In the genomic region with DNA sequence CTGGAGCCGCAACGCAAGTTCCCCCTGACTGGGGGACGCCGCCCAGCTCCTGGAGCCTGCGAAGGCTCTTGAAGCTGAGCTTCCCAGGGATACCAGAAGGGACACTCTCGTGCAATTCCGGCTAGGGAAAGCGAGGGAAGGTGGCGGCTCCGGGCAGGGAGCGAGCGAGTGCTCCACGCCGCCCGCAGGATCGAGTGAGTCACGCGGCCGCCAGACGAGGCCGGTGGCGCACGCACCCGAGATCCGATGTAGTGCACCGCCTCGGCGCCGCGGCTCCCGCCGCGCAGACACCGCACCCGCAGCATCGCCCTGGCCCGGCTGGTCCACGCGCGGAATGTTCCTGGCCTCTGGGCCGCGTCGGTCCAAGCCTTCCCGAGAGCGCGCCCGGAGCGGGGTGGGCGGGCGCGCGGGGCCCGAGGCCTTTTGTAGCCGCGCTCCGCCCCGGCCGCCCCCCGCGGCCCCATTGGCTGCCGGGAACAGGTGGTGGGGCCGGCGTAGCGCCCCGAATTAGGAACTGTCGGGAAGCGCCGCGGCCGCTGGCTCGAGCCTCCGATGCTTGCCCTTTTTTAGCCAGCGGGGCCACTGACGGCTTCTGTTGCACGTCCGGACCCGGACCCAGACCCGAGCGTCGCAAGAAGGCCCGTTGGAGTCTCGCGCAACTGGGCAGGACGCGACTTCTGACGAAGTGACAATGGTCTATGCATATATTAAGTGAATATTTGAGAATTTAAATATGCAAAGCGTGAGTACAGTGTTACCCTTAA, we compare ENCODE assay signal across 1 cellular context.
TF ChIP-seq lines count a peak whose summit lies in the region.

A gene with protein sequence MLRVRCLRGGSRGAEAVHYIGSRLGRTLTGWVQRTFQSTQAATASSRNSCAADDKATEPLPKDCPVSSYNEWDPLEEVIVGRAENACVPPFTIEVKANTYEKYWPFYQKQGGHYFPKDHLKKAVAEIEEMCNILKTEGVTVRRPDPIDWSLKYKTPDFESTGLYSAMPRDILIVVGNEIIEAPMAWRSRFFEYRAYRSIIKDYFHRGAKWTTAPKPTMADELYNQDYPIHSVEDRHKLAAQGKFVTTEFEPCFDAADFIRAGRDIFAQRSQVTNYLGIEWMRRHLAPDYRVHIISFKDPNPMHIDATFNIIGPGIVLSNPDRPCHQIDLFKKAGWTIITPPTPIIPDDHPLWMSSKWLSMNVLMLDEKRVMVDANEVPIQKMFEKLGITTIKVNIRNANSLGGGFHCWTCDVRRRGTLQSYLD (minus strand): TSS at position 396 of the 764 bp plus-strand sequence. CDS start 91 bp downstream, at position 305.

TF ChIP-seq in WTC11, 78 proteins besides CTCF, POLR2A, EP300 and RAD21 (continued from another document):
- TF ChIP-seq, protein P1, sequence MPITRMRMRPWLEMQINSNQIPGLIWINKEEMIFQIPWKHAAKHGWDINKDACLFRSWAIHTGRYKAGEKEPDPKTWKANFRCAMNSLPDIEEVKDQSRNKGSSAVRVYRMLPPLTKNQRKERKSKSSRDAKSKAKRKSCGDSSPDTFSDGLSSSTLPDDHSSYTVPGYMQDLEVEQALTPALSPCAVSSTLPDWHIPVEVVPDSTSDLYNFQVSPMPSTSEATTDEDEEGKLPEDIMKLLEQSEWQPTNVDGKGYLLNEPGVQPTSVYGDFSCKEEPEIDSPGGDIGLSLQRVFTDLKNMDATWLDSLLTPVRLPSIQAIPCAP (CRISPR knock-in tag; IDR thresholded peaks at IDR 0.05): peak; percentile 81; the same call in 1 of the 2 replicates
- TF ChIP-seq FOXP1 (CRISPR knock-in tag; IDR thresholded peaks at IDR 0.05; ENCODE audit: borderline replicate concordance) (peak; percentile 89), TEAD1 (CRISPR knock-in tag; IDR thresholded peaks at IDR 0.05) (peak; percentile 39; the same call in 1 of the 2 replicates), TEAD4 (CRISPR knock-in tag; IDR thresholded peaks at IDR 0.05) (no peak; the same call in 1 of the 2 replicates), JAZF1 (CRISPR knock-in tag; IDR thresholded peaks at IDR 0.05) (no peak), NR1H2 (CRISPR knock-in tag; IDR thresholded peaks at IDR 0.05) (0 out of 2 replicates have a peak, but pooled peaks have one; percentile 22), RELA (CRISPR knock-in tag; IDR thresholded peaks at IDR 0.05; ENCODE audit: borderline replicate concordance) (0 out of 2 replicates have a peak, but pooled peaks have one; percentile 31), SP1 (CRISPR knock-in tag; conservative IDR thresholded peaks at IDR 0.05) (peak; percentile 55), NFYB (CRISPR knock-in tag; conservative IDR thresholded peaks at IDR 0.05; ENCODE audit: low read depth) (peak; percentile 73), ZNF416 (CRISPR knock-in tag; IDR thresholded peaks at IDR 0.05) (0 out of 2 replicates have a peak, but pooled peaks have one; percentile 43)
- TF ChIP-seq, protein P2, sequence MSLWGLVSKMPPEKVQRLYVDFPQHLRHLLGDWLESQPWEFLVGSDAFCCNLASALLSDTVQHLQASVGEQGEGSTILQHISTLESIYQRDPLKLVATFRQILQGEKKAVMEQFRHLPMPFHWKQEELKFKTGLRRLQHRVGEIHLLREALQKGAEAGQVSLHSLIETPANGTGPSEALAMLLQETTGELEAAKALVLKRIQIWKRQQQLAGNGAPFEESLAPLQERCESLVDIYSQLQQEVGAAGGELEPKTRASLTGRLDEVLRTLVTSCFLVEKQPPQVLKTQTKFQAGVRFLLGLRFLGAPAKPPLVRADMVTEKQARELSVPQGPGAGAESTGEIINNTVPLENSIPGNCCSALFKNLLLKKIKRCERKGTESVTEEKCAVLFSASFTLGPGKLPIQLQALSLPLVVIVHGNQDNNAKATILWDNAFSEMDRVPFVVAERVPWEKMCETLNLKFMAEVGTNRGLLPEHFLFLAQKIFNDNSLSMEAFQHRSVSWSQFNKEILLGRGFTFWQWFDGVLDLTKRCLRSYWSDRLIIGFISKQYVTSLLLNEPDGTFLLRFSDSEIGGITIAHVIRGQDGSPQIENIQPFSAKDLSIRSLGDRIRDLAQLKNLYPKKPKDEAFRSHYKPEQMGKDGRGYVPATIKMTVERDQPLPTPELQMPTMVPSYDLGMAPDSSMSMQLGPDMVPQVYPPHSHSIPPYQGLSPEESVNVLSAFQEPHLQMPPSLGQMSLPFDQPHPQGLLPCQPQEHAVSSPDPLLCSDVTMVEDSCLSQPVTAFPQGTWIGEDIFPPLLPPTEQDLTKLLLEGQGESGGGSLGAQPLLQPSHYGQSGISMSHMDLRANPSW (CRISPR knock-in tag; conservative IDR thresholded peaks at IDR 0.05; ENCODE audit: low read depth): no peak; the same call in 1 of the 2 replicates
- TF ChIP-seq, protein P3, sequence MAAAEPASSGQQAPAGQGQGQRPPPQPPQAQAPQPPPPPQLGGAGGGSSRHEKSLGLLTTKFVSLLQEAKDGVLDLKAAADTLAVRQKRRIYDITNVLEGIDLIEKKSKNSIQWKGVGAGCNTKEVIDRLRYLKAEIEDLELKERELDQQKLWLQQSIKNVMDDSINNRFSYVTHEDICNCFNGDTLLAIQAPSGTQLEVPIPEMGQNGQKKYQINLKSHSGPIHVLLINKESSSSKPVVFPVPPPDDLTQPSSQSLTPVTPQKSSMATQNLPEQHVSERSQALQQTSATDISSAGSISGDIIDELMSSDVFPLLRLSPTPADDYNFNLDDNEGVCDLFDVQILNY (CRISPR knock-in tag; IDR thresholded peaks at IDR 0.05): peak; percentile 71
- TF ChIP-seq, protein P4, sequence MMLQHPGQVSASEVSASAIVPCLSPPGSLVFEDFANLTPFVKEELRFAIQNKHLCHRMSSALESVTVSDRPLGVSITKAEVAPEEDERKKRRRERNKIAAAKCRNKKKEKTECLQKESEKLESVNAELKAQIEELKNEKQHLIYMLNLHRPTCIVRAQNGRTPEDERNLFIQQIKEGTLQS (CRISPR knock-in tag; conservative IDR thresholded peaks at IDR 0.05): 0 out of 2 replicates have a peak, but pooled peaks have one; percentile 19
- TF ChIP-seq, protein P5, sequence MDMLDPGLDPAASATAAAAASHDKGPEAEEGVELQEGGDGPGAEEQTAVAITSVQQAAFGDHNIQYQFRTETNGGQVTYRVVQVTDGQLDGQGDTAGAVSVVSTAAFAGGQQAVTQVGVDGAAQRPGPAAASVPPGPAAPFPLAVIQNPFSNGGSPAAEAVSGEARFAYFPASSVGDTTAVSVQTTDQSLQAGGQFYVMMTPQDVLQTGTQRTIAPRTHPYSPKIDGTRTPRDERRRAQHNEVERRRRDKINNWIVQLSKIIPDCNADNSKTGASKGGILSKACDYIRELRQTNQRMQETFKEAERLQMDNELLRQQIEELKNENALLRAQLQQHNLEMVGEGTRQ (CRISPR knock-in tag; IDR thresholded peaks at IDR 0.05): peak; percentile 71
